ENCODE assay signal across 25 cellular contexts in the genomic region with DNA sequence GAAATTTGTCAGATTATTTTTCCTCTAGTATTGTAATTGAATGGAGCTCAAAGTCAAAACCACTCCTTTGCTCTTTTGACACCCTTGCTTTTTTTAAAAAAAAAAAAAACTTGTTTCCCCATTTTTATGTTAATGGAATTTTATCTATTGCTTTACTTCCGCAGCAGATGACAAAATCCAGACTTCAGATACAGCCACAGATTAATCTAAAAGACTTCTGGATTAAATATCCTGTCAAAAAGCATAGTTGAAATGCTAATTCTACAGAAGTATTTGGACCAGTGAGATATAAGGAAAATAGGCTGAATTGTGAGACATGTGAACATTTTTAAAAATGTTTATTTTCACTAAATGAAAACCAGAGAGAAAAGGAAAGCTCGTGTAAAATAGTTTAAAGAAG.
"Had no signal": no experiment of that assay in that cellular context is flagged by ENCODE, and none has a peak within 500 bp of the region (broad histone marks: within the 10 kb centered on the region; RNA-seq: fewer than 3 reads in every experiment).

No MANE protein-coding gene starts in this region.

- DNase-seq: colonic mucosa; cortex of kidney; dermis blood vessel endothelial cell; dorsolateral prefrontal cortex; effector CD4-positive, alpha-beta T cell; effector CD8-positive, alpha-beta T cell; effector memory CD4-positive, alpha-beta T cell; effector memory CD8-positive, alpha-beta T cell; endodermal cell; erythroblast; esophagus squamous epithelium; foreskin fibroblast; foreskin keratinocyte; foreskin melanocyte; gastrocnemius medialis; glutamatergic neuron; head of caudate nucleus; heart left ventricle; heart right ventricle had no signal

- H3K4me2 ChIP-seq: hepatocyte had no signal

- H3K4me3 ChIP-seq: colonic mucosa, coronary artery, dorsolateral prefrontal cortex, esophagus muscularis mucosa, esophagus squamous epithelium, gastrocnemius medialis, gastroesophageal sphincter, heart left ventricle, heart right ventricle, hepatocyte had no signal

- H3K27ac ChIP-seq: colonic mucosa, coronary artery, dorsolateral prefrontal cortex, epithelial cell of prostate, esophagus muscularis mucosa, esophagus squamous epithelium, foreskin keratinocyte, gastrocnemius medialis, gastroesophageal sphincter, heart left ventricle, heart right ventricle, hepatocyte had no signal

- H2AFZ ChIP-seq: hepatocyte had no signal

- ATAC-seq: effector memory CD8-positive, alpha-beta T cell; esophagus mucosa; foreskin keratinocyte; gastrocnemius medialis; gastroesophageal sphincter; heart left ventricle; heart right ventricle had no signal

- H3K79me2 ChIP-seq: hepatocyte had no signal

- H3K4me1 ChIP-seq: colonic mucosa, esophagus muscularis mucosa, esophagus squamous epithelium, foreskin keratinocyte, gastrocnemius medialis, gastroesophageal sphincter, heart left ventricle, heart right ventricle had no signal

- H3K27me3 ChIP-seq: colonic mucosa, dorsolateral prefrontal cortex, esophagus muscularis mucosa, esophagus squamous epithelium, foreskin keratinocyte, gastrocnemius medialis, gastroesophageal sphincter, heart left ventricle, heart right ventricle, hepatocyte had no signal

- H3K9me3 ChIP-seq: colonic mucosa, esophagus muscularis mucosa, esophagus squamous epithelium, gastrocnemius medialis, gastroesophageal sphincter, heart left ventricle, heart right ventricle had no signal

- H3K36me3 ChIP-seq: colonic mucosa, esophagus muscularis mucosa, esophagus squamous epithelium, gastrocnemius medialis, gastroesophageal sphincter, heart left ventricle, heart right ventricle had no signal
